26 cellular contexts compared by ENCODE assay signal in genomic region chr1:34265396-34265795, GRCh38.
"Had no signal": no experiment of that assay in that cellular context is flagged by ENCODE, and none has a peak within 500 bp of the region (broad histone marks: within the 10 kb centered on the region; RNA-seq: fewer than 3 reads in every experiment).

No MANE protein-coding gene starts in this region.

- H3K9me3 ChIP-seq: gastroesophageal sphincter, heart left ventricle, lower lobe of right lung, neutrophil, prostate gland, sigmoid colon, stomach, thyroid gland, vagina had no signal

- H3K27ac Mint-ChIP-seq: endodermal cell; natural killer cell; stimulated activated effector memory CD8-positive, alpha-beta T cell treated with anti-CD3 and anti-CD28 coated beads, Interleukin-12 subunit alpha, Interleukin-12 subunit beta, amount 100 ng/mL, for 72 hours had no signal

- H3K4me1 Mint-ChIP-seq: endodermal cell; natural killer cell; neural crest cell; stimulated activated effector memory CD8-positive, alpha-beta T cell treated with anti-CD3 and anti-CD28 coated beads, Interleukin-12 subunit alpha, Interleukin-12 subunit beta, amount 100 ng/mL, for 72 hours had no signal

- H3K4me3 ChIP-seq: gastroesophageal sphincter, heart left ventricle, hepatocyte, lower lobe of right lung, prostate gland, sigmoid colon, stomach, thyroid gland, vagina had no signal

- H3K4me3 Mint-ChIP-seq: endodermal cell; natural killer cell; neural crest cell; stimulated activated effector memory CD8-positive, alpha-beta T cell treated with anti-CD3 and anti-CD28 coated beads, Interleukin-12 subunit alpha, Interleukin-12 subunit beta, amount 100 ng/mL, for 72 hours had no signal

- DNase-seq: effector CD8-positive, alpha-beta T cell; heart left ventricle; left ventricle myocardium superior; lower lobe of right lung; natural killer cell; right cardiac atrium; sigmoid colon; stimulated activated CD4-positive, alpha-beta T cell treated with anti-CD3 and anti-CD28 coated beads, Interleukin-2, amount 100 ng/mL, for 24 hours; stimulated activated CD4-positive, alpha-beta T cell treated with anti-CD3 and anti-CD28 coated beads, Interleukin-4, amount 100 ng/mL, for 24 hours; stimulated activated naive CD4-positive, alpha-beta T cell treated with Interleukin-2 at 50 U/mL for 16 hours; stomach; thyroid gland; trophoblast cell had no signal

- H3K27ac ChIP-seq: epithelial cell of prostate, foreskin keratinocyte, gastroesophageal sphincter, heart left ventricle, hepatocyte, lower lobe of right lung, neutrophil, prostate gland, sigmoid colon, stomach, thyroid gland, vagina had no signal

- FAIRE-seq: colon, islet of Langerhans had no signal

- ATAC-seq: esophagus mucosa; gastroesophageal sphincter; heart left ventricle; left ventricle myocardium superior; lower lobe of right lung; natural killer cell; right cardiac atrium; stimulated activated effector memory CD8-positive, alpha-beta T cell treated with anti-CD3 and anti-CD28 coated beads, Interleukin-12 subunit alpha, Interleukin-12 subunit beta, amount 100 ng/mL, for 72 hours had no signal

- H3K9me3 Mint-ChIP-seq: endodermal cell, natural killer cell, neural crest cell had no signal

- H3K79me2 ChIP-seq: hepatocyte had no signal

- H3K36me3 Mint-ChIP-seq: natural killer cell; stimulated activated effector memory CD8-positive, alpha-beta T cell treated with anti-CD3 and anti-CD28 coated beads, Interleukin-12 subunit alpha, Interleukin-12 subunit beta, amount 100 ng/mL, for 72 hours had no signal

- H3K27me3 ChIP-seq: foreskin keratinocyte, thyroid gland, vagina had no signal

- H3K4me2 ChIP-seq: hepatocyte had no signal

- H3K36me3 ChIP-seq: gastroesophageal sphincter, heart left ventricle, lower lobe of right lung, neutrophil, prostate gland, sigmoid colon, stomach, thyroid gland, vagina had no signal

- H2AFZ ChIP-seq: hepatocyte had no signal
